28 cellular contexts compared by ENCODE assay signal in the genomic region with DNA sequence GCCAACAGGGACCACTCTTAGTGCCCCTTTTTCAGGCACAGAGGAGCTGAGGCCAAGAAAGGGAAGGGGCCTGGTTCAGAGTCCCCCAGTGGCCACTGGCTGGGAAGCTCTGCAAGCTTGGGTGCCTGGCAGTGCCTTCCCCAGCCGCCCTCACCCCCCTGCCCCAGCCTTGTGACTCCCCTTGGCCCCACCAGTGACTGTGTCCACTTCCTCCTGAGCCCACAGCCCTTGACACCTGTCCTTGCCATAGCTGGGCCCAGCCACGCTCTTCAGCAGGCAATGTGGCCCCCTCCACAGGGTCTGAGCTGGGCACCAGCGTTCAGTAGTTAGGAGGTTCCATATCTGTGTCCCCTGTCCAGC. TPM values are rescaled to one million over a fixed set of nuclear protein-coding genes. Genes with fewer than 3 reads are reported as not detected.
DNase-seq lines count a peak whose midpoint lies in the region; ATAC-seq and TF ChIP-seq lines count a peak whose summit lies in the region.
"Had no signal": no experiment of that assay in that cellular context is flagged by ENCODE, and none has a peak within 500 bp of the region (broad histone marks: within the 10 kb centered on the region; RNA-seq: fewer than 3 reads in every experiment).

No MANE protein-coding gene starts in this region.

- no peaks in the 10 kb centered on the region for H3K36me3 Mint-ChIP-seq in CD14-positive monocyte
- H3K36me3 Mint-ChIP-seq: CD4-positive, alpha-beta memory T cell had no signal

- intact Hi-C loops in Right ventricle myocardium inferior (cut with DNase I) (loop anchor here (5.0 kb wide), 2 partner anchors 82 to 483 kb away; no protein-coding TSS in a partner anchor), left ventricle myocardium inferior (cut with micrococcal nuclease) (no loop called here), CD14-positive monocyte (cut with micrococcal nuclease) (no loop called here), left ventricle myocardium superior (cut with micrococcal nuclease) (loop anchor here (5.0 kb wide), 1 partner anchor 423 kb away; the partner anchor contains the start of gene KIF26A), posterior vena cava (cut with DNase I) (loop anchor here (5.0 to 10.0 kb wide), 2 partner anchors 423 to 466 kb away; partner anchors contain the start of gene KIF26A (in 1 of the 2))

- no peak overlapping the region for H3K27ac ChIP-seq in left ventricle myocardium inferior (replicated peaks)
- no peak overlapping the region for H3K27ac ChIP-seq in smooth muscle cell (ENCODE audit: low read depth)

- no peaks in the 10 kb centered on the region for H4K20me1 ChIP-seq in smooth muscle cell (ENCODE audit: low read depth)

- H3K4me1 ChIP-seq in left ventricle myocardium inferior (peaks cover 23% of the 10 kb centered on the region), smooth muscle cell (ENCODE audit: low read depth) (no peaks in the 10 kb centered on the region)

- H3K9ac ChIP-seq in smooth muscle cell (ENCODE audit: low read depth), result no peak overlapping the region

- H3K27ac Mint-ChIP-seq in CD14-positive monocyte, result no peak overlapping the region
- H3K27ac Mint-ChIP-seq: CD4-positive, alpha-beta memory T cell had no signal

- H3K36me3 ChIP-seq in left ventricle myocardium inferior (no peaks in the 10 kb centered on the region), smooth muscle cell (ENCODE audit: low read depth) (no peaks in the 10 kb centered on the region)
- H3K36me3 ChIP-seq: MG63 had no signal

- H3K9me3 ChIP-seq in left ventricle myocardium inferior (replicated peaks), result no peaks in the 10 kb centered on the region
- H3K9me3 ChIP-seq in smooth muscle cell (replicated peaks; ENCODE audit: low read depth), result no peaks in the 10 kb centered on the region
- H3K9me3 ChIP-seq: MG63 had no signal

- peak; percentile 9 for DNase-seq in Right ventricle myocardium inferior (ENCODE audit: missing footprints)
- no peak for DNase-seq in left ventricle myocardium inferior
- DNase-seq in CD14-positive monocyte (ENCODE audit: low spot score), result peak; percentile 39
- DNase-seq in left ventricle myocardium superior, result peak; percentile 9
- DNase-seq in posterior vena cava (ENCODE audit: low spot score), result peak; percentile 42
- no peak for DNase-seq in smooth muscle cell (lab: John Stamatoyannopoulos, UW; ENCODE audit: unreplicated experiment)
- DNase-seq in NCI-H526 (lab: John Stamatoyannopoulos, UW), result no peak
- DNase-seq: 8988T; ACHN; CD4-positive, alpha-beta memory T cell; COR-L47; HCEC 1CT; KBM-7; MG63; NCI-H1105 treated with DMSO at 0.1 percent for 48 hours; NCI-H146; NCI-H1930; NCI-H2107; NCI-H524 treated with DMSO at 0.1 percent for 48 hours; NCI-H82; NK-92 treated with Interleukin-12 subunit alpha and Interleukin-12 subunit beta, amount 100 ng/mL, for 24 hours; PC-3; SHP77 had no signal

- H3K4me2 ChIP-seq in smooth muscle cell, result no peak overlapping the region

- H3K4me1 Mint-ChIP-seq in CD14-positive monocyte, result peaks cover 3% of the 10 kb centered on the region

- no peak overlapping the region for H2AFZ ChIP-seq in smooth muscle cell (ENCODE audit: low read depth)

- ATAC-seq in Right ventricle myocardium inferior (no peak), left ventricle myocardium superior (no peak), GM19328 (IDR thresholded peaks at IDR 0.05; ENCODE audit: unreplicated experiment) (no peak)
- ATAC-seq: GM12878, PC-3 had no signal

- H3K27me3 Mint-ChIP-seq in CD14-positive monocyte (ENCODE audit: low read depth in 3 of 3), result peaks cover 8 to 20% (median 10%) of the 10 kb centered on the region in 3 donors

- H3F3A ChIP-seq in smooth muscle cell (ENCODE audit: low read depth), result no peaks in the 10 kb centered on the region

- 90% methylated on average over 3 of the region's 3 CpGs for WGBS in smooth muscle cell (ENCODE audit: low lambda C conversion rate)

- H3K27me3 ChIP-seq in left ventricle myocardium inferior (ENCODE audit: low read depth) (peaks cover 47% of the 10 kb centered on the region), smooth muscle cell (ENCODE audit: low read depth) (no peaks in the 10 kb centered on the region)
- H3K27me3 ChIP-seq: MG63 had no signal

- H3K79me2 ChIP-seq in smooth muscle cell (ENCODE audit: low read depth), result no peaks in the 10 kb centered on the region

- no peak overlapping the region for H3K4me3 ChIP-seq in left ventricle myocardium inferior
- no peak overlapping the region for H3K4me3 ChIP-seq in smooth muscle cell
- H3K4me3 ChIP-seq: GM12878, MG63 had no signal

- TF ChIP-seq CTCF in left ventricle myocardium inferior (IDR thresholded peaks at IDR 0.05; ENCODE audit: borderline replicate concordance), result no peak
- no peak for TF ChIP-seq CTCF in CD14-positive monocyte (IDR thresholded peaks at IDR 0.05)
- no peak for TF ChIP-seq CTCF in smooth muscle cell (IDR thresholded peaks at IDR 0.05; ENCODE audit: borderline replicate concordance, insufficient read depth, poor library complexity, severe bottlenecking)

- H3K9me3 Mint-ChIP-seq in CD14-positive monocyte, result no peaks in the 10 kb centered on the region

- no peak overlapping the region for H3K4me3 Mint-ChIP-seq in CD14-positive monocyte
- H3K4me3 Mint-ChIP-seq: CD4-positive, alpha-beta memory T cell had no signal

RNA-seq across cellular contexts. Expression of gene C14orf180, which starts 19.0 kb away (rescaled TPM):
- 40.0 TPM for total RNA-seq in Right ventricle myocardium inferior
- 44.1 TPM for total RNA-seq in left ventricle myocardium inferior
- polyA plus RNA-seq in CD14-positive monocyte, result not detected
- total RNA-seq in left ventricle myocardium superior, result 53.8 TPM
- 1 to 10 TPM; 1.4 to 5.9 TPM for total RNA-seq in posterior vena cava
- total RNA-seq in smooth muscle cell, result 0.54 and 0.63 TPM in 2 replicates
- polyA plus RNA-seq in smooth muscle cell, result 0.35 and 1.2 TPM in 2 replicates
- total RNA-seq: CD4-positive, alpha-beta memory T cell; GM12878; H1; PC-3; SK-MEL-5 had no signal
- polyA plus RNA-seq: BJ; CD4-positive, alpha-beta memory T cell; GM12878; H1 had no signal

RNA-seq across cellular contexts. Expression of gene TMEM179, which starts 44.0 kb away (rescaled TPM):
- total RNA-seq in Right ventricle myocardium inferior (not detected), left ventricle myocardium inferior (0.49 TPM), left ventricle myocardium superior (not detected), posterior vena cava (under 1 TPM in 1 of 2 donors, not detected in 1; 0.38 TPM), smooth muscle cell (1.8 and 4.8 TPM in 2 replicates)
- polyA plus RNA-seq in CD14-positive monocyte (not detected), smooth muscle cell (0.87 and 1.9 TPM in 2 replicates)
- total RNA-seq: CD4-positive, alpha-beta memory T cell; GM12878; PC-3 had no signal
- polyA plus RNA-seq: CD4-positive, alpha-beta memory T cell; GM12878 had no signal

Comparison
In these comparisons a context has a peak if more than half of its experiments do, and no peak if none do; other contexts are left out.
1. DNase-seq: peak in Right ventricle myocardium inferior (single experiment), CD14-positive monocyte (single experiment), left ventricle myocardium superior (single experiment) and posterior vena cava (single experiment); none in left ventricle myocardium inferior (single experiment), smooth muscle cell (single experiment) and NCI-H526 (0 of 2).
2. intact Hi-C loops: an anchor here in Right ventricle myocardium inferior (5.0 kb wide), left ventricle myocardium superior (5.0 kb wide) and posterior vena cava (5.0 to 10.0 kb wide); none called in left ventricle myocardium inferior and CD14-positive monocyte.